19 cellular contexts compared by ENCODE assay signal in genomic region chr7:37535841-37536240, GRCh38.
"Had no signal": no experiment of that assay in that cellular context is flagged by ENCODE, and none has a peak within 500 bp of the region (broad histone marks: within the 10 kb centered on the region; RNA-seq: fewer than 3 reads in every experiment).

No MANE protein-coding gene starts in this region.

- H3K27me3 ChIP-seq: esophagus squamous epithelium, gastroesophageal sphincter, ovary, tibial nerve, upper lobe of right lung had no signal

- H3K4me2 ChIP-seq: smooth muscle cell had no signal

- DNase-seq: cerebellar nuclear complex; effector memory CD8-positive, alpha-beta T cell; esophagus squamous epithelium; foreskin fibroblast; left colon; left ventricle myocardium superior; mesendoderm; naive B cell; ovary; right cardiac atrium; stimulated activated CD4-positive, alpha-beta T cell treated with anti-CD3 and anti-CD28 coated beads, Interleukin-2, amount 100 ng/mL, for 48 hours; stimulated activated naive CD4-positive, alpha-beta T cell treated with Interleukin-2 at 50 U/mL for 16 hours; upper lobe of right lung had no signal

- H3K9me3 Mint-ChIP-seq: dendritic cell treated with granulocyte-macrophage colony-stimulating factor and Interleukin-4, amounts not matched to agents 40 ng/mL and 50 ng/mL, for 4 days had no signal

- H3K36me3 Mint-ChIP-seq: naive B cell had no signal

- H3K36me3 ChIP-seq: esophagus squamous epithelium, gastroesophageal sphincter, ovary, tibial nerve, upper lobe of right lung had no signal

- H3K9me3 ChIP-seq: esophagus squamous epithelium, gastroesophageal sphincter, ovary, tibial nerve, upper lobe of right lung had no signal

- H3K4me3 Mint-ChIP-seq: dendritic cell treated with granulocyte-macrophage colony-stimulating factor and Interleukin-4, amounts not matched to agents 40 ng/mL and 50 ng/mL, for 4 days; effector memory CD8-positive, alpha-beta T cell; naive B cell; nephron had no signal

- H3K4me1 ChIP-seq: esophagus squamous epithelium, gastroesophageal sphincter, upper lobe of right lung had no signal

- H3K27ac Mint-ChIP-seq: dendritic cell treated with granulocyte-macrophage colony-stimulating factor and Interleukin-4, amounts not matched to agents 40 ng/mL and 50 ng/mL, for 4 days; effector memory CD8-positive, alpha-beta T cell; naive B cell; nephron had no signal

- ATAC-seq: effector memory CD8-positive, alpha-beta T cell; gastroesophageal sphincter; left colon; left ventricle myocardium superior; upper lobe of right lung had no signal

- H3K4me3 ChIP-seq: esophagus squamous epithelium, gastroesophageal sphincter, lung, ovary, smooth muscle cell, tibial nerve, upper lobe of right lung had no signal

- H3K27ac ChIP-seq: gastroesophageal sphincter, upper lobe of right lung had no signal

- H3K4me1 Mint-ChIP-seq: naive B cell, nephron had no signal
